ENCODE assay signal across 21 cellular contexts in genomic region chrX:82648062-82648461, GRCh38.
DNase-seq lines count a peak whose midpoint lies in the region; ATAC-seq, FAIRE-seq and TF ChIP-seq lines count a peak whose summit lies in the region.
"Had no signal": no experiment of that assay in that cellular context is flagged by ENCODE, and none has a peak within 500 bp of the region (broad histone marks: within the 10 kb centered on the region; RNA-seq: fewer than 3 reads in every experiment).

No MANE protein-coding gene starts in this region.

- H3K79me2 ChIP-seq in PC-3 (ENCODE audit: low read length) (no peaks in the 10 kb centered on the region), H1 (ENCODE audit: control insufficient read depth in 1 of 2, insufficient read depth in 2 of 2, low read length in 2 of 2) (no peaks in the 10 kb centered on the region)

- H3K18ac ChIP-seq in H1 (ENCODE audit: extremely low read depth, low read length): no peak overlapping the region

- intact Hi-C loops in PC-3 (cut with micrococcal nuclease): loop anchor here (1.0 to 5.0 kb wide), 3 partner anchors 297 to 989 kb away; no protein-coding TSS in a partner anchor

- BruUV-seq in PC-3 (replicated peaks; lab: Mats Ljungman, UMichigan): no TSS peak

- no peak for TF ChIP-seq EP300 in H1 (IDR thresholded peaks at IDR 0.05; ENCODE audit: borderline replicate concordance in 1 of 2, low read depth in 2 of 2, low read length in 2 of 2)

- TF ChIP-seq RAD21 in H1 (IDR thresholded peaks at IDR 0.05 in 1 of 2, conservative IDR thresholded peaks at IDR 0.05 in 1 of 2; ENCODE audit: low read depth in 2 of 2, low read length in 2 of 2): peak; percentile 28 to 48; a peak in 3 of 4 replicates

- DNase-seq in NCI-H748 (lab: John Stamatoyannopoulos, UW; ENCODE audit: unreplicated experiment) (peak; percentile 29), NCI-H748 treated with DMSO at 0.1 percent for 48 hours (lab: John Stamatoyannopoulos, UW) (no peak), PC-3 (peak; percentile 43), H1 (ENCODE audit: low read depth in 1 of 2, low spot score in 2 of 2) (no peak), thoracic aorta (ENCODE audit: low spot score) (no peak), NCI-H774 (lab: John Stamatoyannopoulos, UW) (no peak), NAMALWA (ENCODE audit: low spot score) (no peak), NCI-H2029 treated with DMSO at 0.1 percent for 48 hours (lab: John Stamatoyannopoulos, UW) (no peak)
- DNase-seq: activated CD4-positive, alpha-beta memory T cell treated with anti-CD3 and anti-CD28 coated beads, Interleukin-2, amount 10 ng/mL, durations not matched to agents 7 days and 5 days; activated T-cell treated with anti-CD3 and anti-CD28 coated beads, Interleukin-2, amount 50 U/mL, for 24 hours; CD4-positive, alpha-beta T cell; effector memory CD4-positive, alpha-beta T cell; IMR-90; left colon; NCI-H1105; right lobe of liver; stomach had no signal

- H3K23me2 ChIP-seq in H1 (ENCODE audit: low read depth, low read length): no peaks in the 10 kb centered on the region

- no peak overlapping the region for H4K91ac ChIP-seq in H1 (replicated peaks; ENCODE audit: insufficient read length, low read length)

- H4K8ac ChIP-seq in H1 (ENCODE audit: extremely low read depth, insufficient read depth, low read length): no peak overlapping the region

- CTCF ChIA-PET in PC-3 (lab: Charles Lee): no interaction called here
- CTCF ChIA-PET in H1 (lab: Charles Lee; ENCODE audit: partially characterized antibody): interaction anchor here (0.6 kb wide), 2 partner anchors 21 to 360 kb away, joined by 3 read pairs; no protein-coding TSS in a partner anchor

- H3K27me3 ChIP-seq in PC-3 (ENCODE audit: low read length): no peaks in the 10 kb centered on the region
- no peaks in the 10 kb centered on the region for H3K27me3 ChIP-seq in H1 (replicated peaks in 1 of 4; ENCODE audit: control insufficient read depth in 3 of 4, extremely low read depth in 1 of 4, insufficient read depth in 3 of 4, low read length in 3 of 4)
- H3K27me3 ChIP-seq in thoracic aorta (replicated peaks; ENCODE audit: insufficient read depth): no peaks in the 10 kb centered on the region
- H3K27me3 ChIP-seq: right lobe of liver, stomach had no signal

- ATAC-seq in PC-3 (peak; percentile 50; the same call in 1 of the 2 replicates), thoracic aorta (ENCODE audit: insufficient number of reproducible peaks, low FRiP score, low read depth) (no peak)
- ATAC-seq: activated naive CD4-positive, alpha-beta T cell treated with anti-CD3 and anti-CD28 coated beads, Interleukin-2, amount 50 U/mL, for 72 hours; left colon; right lobe of liver; Right ventricle myocardium inferior; WTC11 had no signal

- FAIRE-seq in H1 (lab: Jason Lieb, UNC): no peak
- FAIRE-seq: urothelium cell line had no signal

- H3K36me3 ChIP-seq in PC-3 (ENCODE audit: low read depth, low read length): no peaks in the 10 kb centered on the region
- H3K36me3 ChIP-seq in H1 (ENCODE audit: control insufficient read depth in 2 of 4, insufficient read depth in 4 of 4, low read length in 3 of 4): no peaks in the 10 kb centered on the region; a peak in 1 of 8 replicates
- no peaks in the 10 kb centered on the region for H3K36me3 ChIP-seq in thoracic aorta
- H3K36me3 ChIP-seq: right lobe of liver, stomach had no signal

- no peak overlapping the region for H3K14ac ChIP-seq in H1 (ENCODE audit: insufficient read length)

- no peak overlapping the region for H3K9ac ChIP-seq in PC-3 (ENCODE audit: low read length)
- no peak overlapping the region for H3K9ac ChIP-seq in H1 (replicated peaks in 1 of 4; ENCODE audit: extremely low read depth in 1 of 4, low read depth in 3 of 4, low read length in 3 of 4)

- H2BK5ac ChIP-seq in H1 (ENCODE audit: low read depth, low read length): no peak overlapping the region

- H3K79me1 ChIP-seq in H1 (ENCODE audit: low read depth, low read length): no peaks in the 10 kb centered on the region

- no peak overlapping the region for H3K4me3 ChIP-seq in PC-3 (ENCODE audit: low read length)
- no peak overlapping the region for H3K4me3 ChIP-seq in H1 (ENCODE audit: extremely low read depth in 1 of 4, insufficient read depth in 2 of 4, low read depth in 3 of 4, low read length in 4 of 4)
- H3K4me3 ChIP-seq in thoracic aorta: no peak overlapping the region
- H3K4me3 ChIP-seq: right lobe of liver, stomach had no signal

- peak; percentile 46 for TF ChIP-seq CTCF in PC-3 (conservative IDR thresholded peaks at IDR 0.05; ENCODE audit: low read depth, low read length)
- no peak for TF ChIP-seq CTCF in H1 (IDR thresholded peaks at IDR 0.05; ENCODE audit: control extremely low read depth in 1 of 3, insufficient read depth in 1 of 3, low read depth in 1 of 3, low read length in 3 of 3)
- TF ChIP-seq CTCF in thoracic aorta (IDR thresholded peaks at IDR 0.05): peak; percentile 35

- no peak for TF ChIP-seq POLR2A in H1 (IDR thresholded peaks at IDR 0.05; ENCODE audit: control extremely low read depth in 1 of 2, low read depth in 2 of 2, low read length in 2 of 2)

- H2AK5ac ChIP-seq in H1 (ENCODE audit: low read depth, low read length): no peak overlapping the region

- 100% methylated on average over 2 of the region's 2 CpGs; no CpG with 5 or more reads in 1 of the 2 experiments for WGBS in H1 (ENCODE audit: extremely low coverage in 1 of 2, insufficient coverage in 1 of 2, insufficient read length in 1 of 2, insufficient replicate concordance in 2 of 2, low coverage in 1 of 2, low lambda C conversion rate in 2 of 2, missing lambda C conversion rate in 1 of 2), 2 experiments

- H2AFZ ChIP-seq in PC-3 (ENCODE audit: low read length) (no peak overlapping the region), H1 (ENCODE audit: low read length) (no peak overlapping the region)

- H4K5ac ChIP-seq in H1 (ENCODE audit: insufficient read length, low read depth, low read length): no peak overlapping the region

- H3F3A ChIP-seq in PC-3 (ENCODE audit: low read length, unreplicated experiment): no peaks in the 10 kb centered on the region

- H3K9me2 ChIP-seq in PC-3 (replicated peaks; ENCODE audit: low read length): no peaks in the 10 kb centered on the region

- no peak overlapping the region for H2BK12ac ChIP-seq in H1 (ENCODE audit: low read depth, low read length)

- H4K20me1 ChIP-seq in PC-3 (ENCODE audit: low read length) (no peaks in the 10 kb centered on the region), H1 (replicated peaks in 1 of 2; ENCODE audit: control insufficient read depth in 1 of 2, insufficient read depth in 2 of 2, low read length in 2 of 2) (no peaks in the 10 kb centered on the region)

- H3K4ac ChIP-seq in H1 (replicated peaks; ENCODE audit: insufficient read length, low read depth, low read length): no peak overlapping the region

- H3K27ac ChIP-seq in PC-3 (ENCODE audit: low read length) (no peak overlapping the region), H1 (ENCODE audit: low read depth, low read length) (no peak overlapping the region), thoracic aorta (no peak overlapping the region)
- H3K27ac ChIP-seq: right lobe of liver, stomach had no signal

- H3K56ac ChIP-seq in H1 (replicated peaks; ENCODE audit: insufficient read length, low read depth, low read length): no peak overlapping the region

- H3K4me1 ChIP-seq in PC-3 (ENCODE audit: insufficient read depth, low read length) (no peaks in the 10 kb centered on the region), H1 (replicated peaks in 1 of 4; ENCODE audit: control insufficient read depth in 3 of 4, insufficient read depth in 4 of 4, low read length in 3 of 4) (no peaks in the 10 kb centered on the region), thoracic aorta (ENCODE audit: control insufficient read depth in 1 of 2, low read depth in 2 of 2) (no peaks in the 10 kb centered on the region)
- H3K4me1 ChIP-seq: right lobe of liver, stomach had no signal

- H3K4me2 ChIP-seq in PC-3 (ENCODE audit: low read length) (no peak overlapping the region), H1 (ENCODE audit: insufficient read depth in 1 of 2, low read depth in 2 of 2, low read length in 2 of 2) (no peak overlapping the region)

- no peaks in the 10 kb centered on the region for H3K9me3 ChIP-seq in PC-3 (ENCODE audit: low read length)
- no peaks in the 10 kb centered on the region for H3K9me3 ChIP-seq in H1 (ENCODE audit: insufficient read depth in 2 of 2, low read depth in 1 of 2, low read length in 1 of 2)
- no peaks in the 10 kb centered on the region for H3K9me3 ChIP-seq in thoracic aorta
- H3K9me3 ChIP-seq: right lobe of liver had no signal

- H2BK15ac ChIP-seq in H1 (ENCODE audit: low read length): no peak overlapping the region

- POLR2A ChIA-PET in PC-3 (lab: Charles Lee; ENCODE audit: unreplicated experiment): interaction anchor here (0.5 kb wide), 1 partner anchor 690 kb away, joined by 3 read pairs; no protein-coding TSS in a partner anchor
- POLR2A ChIA-PET in H1 (lab: Charles Lee; ENCODE audit: partially characterized antibody): no interaction called here

- H2BK20ac ChIP-seq in H1 (ENCODE audit: low read length): no peak overlapping the region

- H3K23ac ChIP-seq in H1 (ENCODE audit: insufficient read length): no peak overlapping the region

- no peak overlapping the region for H2BK120ac ChIP-seq in H1 (replicated peaks; ENCODE audit: low read depth, low read length)

TF ChIP-seq in H1, 55 proteins besides CTCF, POLR2A, EP300 and RAD21 (continues in another document):
- TF ChIP-seq E2F6 (IDR thresholded peaks at IDR 0.05) (no peak), SP4 (IDR thresholded peaks at IDR 0.05; ENCODE audit: low read length) (no peak), CHD2 (IDR thresholded peaks at IDR 0.05; ENCODE audit: low read length) (no peak), ATF2 (IDR thresholded peaks at IDR 0.05; ENCODE audit: low read length) (no peak), BRCA1 (IDR thresholded peaks at IDR 0.05; ENCODE audit: low read depth, low read length) (no peak), SIX5 (IDR thresholded peaks at IDR 0.05; ENCODE audit: low read depth, low read length) (no peak), JUN (IDR thresholded peaks at IDR 0.05; ENCODE audit: low read depth, low read length) (no peak), POU5F1 (IDR thresholded peaks at IDR 0.05; ENCODE audit: low read depth, low read length) (no peak)

Comparison
In these comparisons a context has a peak if more than half of its experiments do, and no peak if none do; other contexts are left out.
1. DNase-seq: peak in NCI-H748 (single experiment) and PC-3 (single experiment); none in NCI-H748 treated with DMSO at 0.1 percent for 48 hours (single experiment), H1 (0 of 2), thoracic aorta (single experiment), NCI-H774 (single experiment), NAMALWA (single experiment) and NCI-H2029 treated with DMSO at 0.1 percent for 48 hours (single experiment).
2. CTCF ChIP-seq: peak in PC-3 (single experiment) and thoracic aorta (single experiment); none in H1 (0 of 3).